Comparison of ENCODE assay signal across 17 cellular contexts in the genomic region with DNA sequence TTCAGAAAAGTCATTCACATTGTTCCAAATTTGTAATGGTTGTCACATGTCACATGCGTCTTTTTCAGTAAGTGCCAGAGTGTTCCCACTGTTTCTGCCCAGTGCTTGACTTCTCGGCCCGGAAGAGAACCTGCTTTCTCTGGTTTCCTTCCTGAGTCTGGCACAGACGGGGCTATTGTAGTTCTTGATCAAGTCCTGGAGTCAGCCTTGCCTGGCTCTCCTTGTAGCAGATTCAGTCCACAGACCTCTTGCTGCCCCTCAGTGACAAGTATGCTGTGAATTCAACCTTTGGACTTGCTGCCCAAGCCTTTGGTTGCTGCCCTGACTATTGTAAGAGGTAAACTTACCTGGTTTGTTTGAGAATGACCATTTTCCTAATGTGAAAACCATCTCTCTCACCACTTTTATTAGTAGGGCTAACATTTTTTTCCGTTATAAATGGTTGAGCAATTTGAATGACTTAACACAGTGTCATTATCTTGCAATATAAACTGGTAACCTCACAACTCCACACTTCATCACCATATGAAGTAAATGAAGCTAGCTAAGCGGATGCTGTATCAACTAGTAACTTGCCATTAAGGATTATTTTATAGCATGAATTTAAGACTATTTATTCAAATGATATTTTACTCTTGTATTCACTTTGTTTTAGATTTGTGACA. TPM values are rescaled to one million over a fixed set of nuclear protein-coding genes. Genes with fewer than 3 reads are reported as not detected.
A peak's percentile ranks its signal among the peaks of the same experiment; 100 is the strongest.
DNase-seq lines count a peak whose midpoint lies in the region; ATAC-seq and TF ChIP-seq lines count a peak whose summit lies in the region.
"Had no signal": no experiment of that assay in that cellular context is flagged by ENCODE, and none has a peak within 500 bp of the region (broad histone marks: within the 10 kb centered on the region; RNA-seq: fewer than 3 reads in every experiment).

No MANE protein-coding gene starts in this region.

- peaks cover 19% of the 10 kb centered on the region for H4K20me1 ChIP-seq in GM23338 (replicated peaks; ENCODE audit: insufficient read depth)

- H3K4me1 ChIP-seq in GM23338 (ENCODE audit: insufficient read depth) (peaks cover 11% of the 10 kb centered on the region; the same call in 1 of the 2 replicates), spleen (peaks cover 0 to 20% (median 5%) of the 10 kb centered on the region in 6 donors)

- TF ChIP-seq CTCF in GM23338 (conservative IDR thresholded peaks at IDR 0.05; ENCODE audit: low read depth in 2 of 2) (no peak), choroid plexus epithelial cell (conservative IDR thresholded peaks at IDR 0.05; ENCODE audit: low read depth, low read length) (no peak), spleen (IDR thresholded peaks at IDR 0.05 in 8 of 11, conservative IDR thresholded peaks at IDR 0.05 in 3 of 11) (no peak)

- peaks cover 28% of the 10 kb centered on the region for H3K4me1 Mint-ChIP-seq in GM23338
- H3K4me1 Mint-ChIP-seq: activated naive CD8-positive, alpha-beta T cell treated with anti-CD3 and anti-CD28 coated beads, Interleukin-2, amount 10 ng/mL, durations not matched to agents 7 days and 5 days had no signal

- H3K27ac Mint-ChIP-seq in GM23338 = no peak overlapping the region
- H3K27ac Mint-ChIP-seq: activated naive CD8-positive, alpha-beta T cell treated with anti-CD3 and anti-CD28 coated beads, Interleukin-2, amount 10 ng/mL, durations not matched to agents 7 days and 5 days had no signal

- H3K4me3 ChIP-seq in GM23338 (no peak overlapping the region), choroid plexus epithelial cell (ENCODE audit: low read depth, low read length) (no peak overlapping the region), spleen (no peak overlapping the region)

- no peak overlapping the region for H3K4me2 ChIP-seq in GM23338

- H3K27me3 ChIP-seq in GM23338 (ENCODE audit: insufficient read depth) (no peaks in the 10 kb centered on the region), spleen (replicated peaks in 1 of 7) (no peaks in the 10 kb centered on the region)

- H2AFZ ChIP-seq in GM23338 = no peak overlapping the region

- no peaks in the 10 kb centered on the region for H3K9me2 ChIP-seq in GM23338 (ENCODE audit: insufficient read depth)

- H3K36me3 Mint-ChIP-seq in GM23338 (ENCODE audit: low read depth) = peaks cover 9% of the 10 kb centered on the region; the same call in 2 of the 3 replicates

- H3K4me3 Mint-ChIP-seq in GM23338 = no peak overlapping the region
- H3K4me3 Mint-ChIP-seq: activated naive CD8-positive, alpha-beta T cell treated with anti-CD3 and anti-CD28 coated beads, Interleukin-2, amount 10 ng/mL, durations not matched to agents 7 days and 5 days; naive B cell had no signal

- H3K27me3 Mint-ChIP-seq in GM23338 (ENCODE audit: insufficient read depth, low read depth, poor library complexity) = peaks cover 5% of the 10 kb centered on the region
- H3K27me3 Mint-ChIP-seq: activated naive CD8-positive, alpha-beta T cell treated with anti-CD3 and anti-CD28 coated beads, Interleukin-2, amount 10 ng/mL, durations not matched to agents 7 days and 5 days; naive B cell had no signal

- H3K9me3 Mint-ChIP-seq in GM23338 = no peaks in the 10 kb centered on the region
- H3K9me3 Mint-ChIP-seq: activated naive CD8-positive, alpha-beta T cell treated with anti-CD3 and anti-CD28 coated beads, Interleukin-2, amount 10 ng/mL, durations not matched to agents 7 days and 5 days; naive B cell had no signal

- no peak for TF ChIP-seq POLR2A in spleen (IDR thresholded peaks at IDR 0.05)

- H3K27ac ChIP-seq in GM23338 (ENCODE audit: low read depth) (no peak overlapping the region; the same call in 1 of the 2 replicates), spleen (peak overlapping the region in 6 of 8 donors; percentile 22 to 73 (median 62))

- DNase-seq in GM23338 (ENCODE audit: low spot score) (peak; percentile 24), choroid plexus epithelial cell (ENCODE audit: low read depth) (peak; percentile 20), kidney tubule cell (ENCODE audit: low spot score) (peak; percentile 37), spleen (no peak), MV-4-11 (lab: John Stamatoyannopoulos, UW) (no peak), medulla oblongata (ENCODE audit: extremely low spot score) (no peak), NCI-H2081 treated with DMSO at 0.1 percent for 48 hours (lab: John Stamatoyannopoulos, UW) (no peak)
- DNase-seq: activated naive CD8-positive, alpha-beta T cell treated with anti-CD3 and anti-CD28 coated beads, Interleukin-2, amount 10 ng/mL, durations not matched to agents 7 days and 5 days; activated T-cell treated with anti-CD3 and anti-CD28 coated beads, Interleukin-2, amount 50 U/mL, for 48 hours; caudate nucleus; DMS79 treated with DMSO at 0.1 percent for 48 hours; left cardiac atrium; naive B cell; NCI-H1694; NCI-H524 treated with DMSO at 0.1 percent for 48 hours; PC-3; posterior cingulate gyrus had no signal

- 41 to 73% (median 54%) methylated on average over 6 of the region's 6 CpGs for WGBS in spleen, 5 donors

- H3K36me3 ChIP-seq in GM23338 (ENCODE audit: insufficient read depth) (no peaks in the 10 kb centered on the region), spleen (peaks cover 0 to 54% (median 25%) of the 10 kb centered on the region in 6 donors)

- no peaks in the 10 kb centered on the region for H3K9me3 ChIP-seq in spleen

- no peak for ATAC-seq in GM23338
- ATAC-seq: PC-3 had no signal

- no peaks in the 10 kb centered on the region; the same call in 1 of the 2 replicates for H3F3A ChIP-seq in GM23338 (replicated peaks; ENCODE audit: low read depth)

- H3K79me2 ChIP-seq in GM23338 (replicated peaks; ENCODE audit: insufficient read depth) = peaks cover 24% of the 10 kb centered on the region

- intact Hi-C loops in spleen (cut with DNase I; ENCODE audit: low total_unique reads) = no loop called here

TF ChIP-seq in GM23338, 12 proteins besides CTCF, POLR2A, EP300 and RAD21:
- no peak for TF ChIP-seq ZNF331 (CRISPR knock-in tag; IDR thresholded peaks at IDR 0.05; ENCODE audit: low read depth)
- no peak for TF ChIP-seq NANOG (IDR thresholded peaks at IDR 0.05; ENCODE audit: borderline replicate concordance)
- TF ChIP-seq, protein P1, sequence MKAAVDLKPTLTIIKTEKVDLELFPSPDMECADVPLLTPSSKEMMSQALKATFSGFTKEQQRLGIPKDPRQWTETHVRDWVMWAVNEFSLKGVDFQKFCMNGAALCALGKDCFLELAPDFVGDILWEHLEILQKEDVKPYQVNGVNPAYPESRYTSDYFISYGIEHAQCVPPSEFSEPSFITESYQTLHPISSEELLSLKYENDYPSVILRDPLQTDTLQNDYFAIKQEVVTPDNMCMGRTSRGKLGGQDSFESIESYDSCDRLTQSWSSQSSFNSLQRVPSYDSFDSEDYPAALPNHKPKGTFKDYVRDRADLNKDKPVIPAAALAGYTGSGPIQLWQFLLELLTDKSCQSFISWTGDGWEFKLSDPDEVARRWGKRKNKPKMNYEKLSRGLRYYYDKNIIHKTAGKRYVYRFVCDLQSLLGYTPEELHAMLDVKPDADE (IDR thresholded peaks at IDR 0.05) = no peak
- no peak for TF ChIP-seq CREB1 (CRISPR knock-in tag; IDR thresholded peaks at IDR 0.05; ENCODE audit: low read depth)
- TF ChIP-seq ZNF114 (CRISPR knock-in tag; IDR thresholded peaks at IDR 0.05) = no peak

RNA-seq across cellular contexts. Expression of a gene that starts 24.8 kb away (rescaled TPM):
- 21.9 and 23.7 TPM in 2 replicates for total RNA-seq in GM23338 (2014; rRNA removed; shearing (Covaris generic))
- polyA plus RNA-seq in GM23338 (2016; fragmentation: Nextera tagmentation; extraction: Ambion mirVana) (5.5 and 6.4 TPM in 2 replicates), spleen (1 to 10 TPM; 2.1 to 3.1 (median 2.3) TPM)
- total RNA-seq in spleen = 10 to 100 TPM; 13.0 to 28.9 (median 15.9) TPM

RNA-seq across cellular contexts. Expression of a gene that starts 29.4 kb away (rescaled TPM):
- 35.9 and 57.1 TPM in 2 replicates for total RNA-seq in GM23338 (2014; rRNA removed; shearing (Covaris generic))
- polyA plus RNA-seq in GM23338 (2016; fragmentation: Nextera tagmentation; extraction: Ambion mirVana) (16.5 and 18.2 TPM in 2 replicates), spleen (1 to 10 TPM; 2.5 to 4.9 (median 3.0) TPM)
- 10 to 100 TPM; 11.0 to 27.3 (median 17.1) TPM for total RNA-seq in spleen

Comparison
In these comparisons a context has a peak if more than half of its experiments do, and no peak if none do; other contexts are left out.
1. DNase-seq: peak in GM23338 (single experiment), choroid plexus epithelial cell (single experiment) and kidney tubule cell (single experiment); none in spleen (single experiment), MV-4-11 (single experiment), medulla oblongata (single experiment) and NCI-H2081 treated with DMSO at 0.1 percent for 48 hours (single experiment).